1 cellular context compared by ENCODE assay signal in genomic region chr2:219419331-219420197, GRCh38.
A peak's percentile ranks its signal among the peaks of the same experiment; 100 is the strongest.
TF ChIP-seq lines count a peak whose summit lies in the region.

No MANE protein-coding gene starts in this region.

TF ChIP-seq in HepG2, 621 proteins besides CTCF, POLR2A, EP300 and RAD21:
- TF ChIP-seq TFAP4 (IDR thresholded peaks at IDR 0.05; ENCODE audit: borderline replicate concordance, low read depth): 0 out of 2 replicates have a peak, but pooled peaks have one; percentile 20
- no peak for TF ChIP-seq TOE1 (CRISPR knock-in tag; IDR thresholded peaks at IDR 0.05)
- TF ChIP-seq ZBTB26 (CRISPR knock-in tag; IDR thresholded peaks at IDR 0.05; ENCODE audit: borderline replicate concordance): no peak
- TF ChIP-seq SRSF4 (IDR thresholded peaks at IDR 0.05; ENCODE audit: low read depth, low read length, poor library complexity, severe bottlenecking): no peak
- TF ChIP-seq ESRRA (CRISPR knock-in tag; IDR thresholded peaks at IDR 0.05; ENCODE audit: low read depth): no peak
TF ChIP-seq in HepG2: peak in this region for 1.
